ENCODE assay signal across 30 cellular contexts in the genomic region with DNA sequence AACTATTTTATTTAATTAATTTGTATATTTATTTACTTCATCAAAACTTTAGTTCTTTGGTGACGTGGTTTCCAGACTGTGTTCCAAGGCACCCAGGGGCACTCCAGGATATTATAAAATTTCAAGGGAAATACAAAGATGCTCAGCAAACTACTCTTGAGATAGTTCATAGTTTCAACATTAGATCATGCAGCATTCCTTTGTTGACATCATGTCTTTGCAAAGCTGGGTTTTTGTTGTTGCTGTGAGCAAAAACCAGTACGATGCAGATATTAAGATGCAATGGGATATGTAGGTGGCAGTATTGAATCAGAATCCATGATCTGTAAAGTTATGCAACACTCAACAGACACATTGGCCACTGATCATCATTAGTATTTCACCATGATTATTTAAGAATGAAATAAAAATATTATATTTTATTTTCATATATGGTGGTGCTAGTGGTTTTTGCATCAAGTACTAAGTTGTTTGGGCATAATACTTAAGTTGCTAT.
"Had no signal": no experiment of that assay in that cellular context is flagged by ENCODE, and none has a peak within 500 bp of the region (broad histone marks: within the 10 kb centered on the region; RNA-seq: fewer than 3 reads in every experiment).

No MANE protein-coding gene starts in this region.

- ATAC-seq: heart left ventricle; left lung; mucosa of descending colon; natural killer cell treated with Interleukin-12 subunit alpha and Interleukin-12 subunit beta and Interleukin-15 and Interleukin-18, amount 100 ng/mL, for 72 hours; right cardiac atrium; stimulated activated naive CD8-positive, alpha-beta T cell treated with anti-CD3 and anti-CD28 coated beads, Interleukin-15, Interleukin-2, amounts not matched to agents 100 U/mL and 50 U/mL, for 24 hours had no signal

- H3K9me3 Mint-ChIP-seq: activated naive CD8-positive, alpha-beta T cell treated with anti-CD3 and anti-CD28 coated beads, Interleukin-2, amount 10 ng/mL, durations not matched to agents 7 days and 5 days had no signal

- H3K9me3 ChIP-seq: ascending aorta, breast epithelium, heart left ventricle, left lung, mucosa of descending colon, spleen, testis, transverse colon, uterus had no signal

- H3K4me1 Mint-ChIP-seq: activated naive CD4-positive, alpha-beta T cell treated with anti-CD3 and anti-CD28 coated beads, Interleukin-2, amount 10 ng/mL, durations not matched to agents 7 days and 5 days; activated naive CD8-positive, alpha-beta T cell treated with anti-CD3 and anti-CD28 coated beads, Interleukin-2, amount 10 ng/mL, durations not matched to agents 7 days and 5 days; immature natural killer cell had no signal

- H3K4me1 ChIP-seq: ascending aorta, breast epithelium, heart left ventricle, left lung, spleen, testis, transverse colon, uterus had no signal

- H3K36me3 Mint-ChIP-seq: activated naive CD4-positive, alpha-beta T cell treated with anti-CD3 and anti-CD28 coated beads, Interleukin-2, amount 10 ng/mL, durations not matched to agents 7 days and 5 days; activated naive CD8-positive, alpha-beta T cell treated with anti-CD3 and anti-CD28 coated beads, Interleukin-2, amount 10 ng/mL, durations not matched to agents 7 days and 5 days; immature natural killer cell; natural killer cell treated with Interleukin-12 subunit alpha and Interleukin-12 subunit beta and Interleukin-15 and Interleukin-18, amount 100 ng/mL, for 72 hours had no signal

- H3K4me3 ChIP-seq: ascending aorta, breast epithelium, coronary artery, dorsolateral prefrontal cortex, heart left ventricle, left lung, lung, mucosa of descending colon, spleen, testis, transverse colon, uterus had no signal

- H3K36me3 ChIP-seq: ascending aorta, breast epithelium, heart left ventricle, left lung, spleen, transverse colon, uterus had no signal

- H3K27ac ChIP-seq: ascending aorta, breast epithelium, coronary artery, dorsolateral prefrontal cortex, heart left ventricle, left lung, spleen, testis, transverse colon, uterus had no signal

- H3K4me3 Mint-ChIP-seq: activated naive CD4-positive, alpha-beta T cell treated with anti-CD3 and anti-CD28 coated beads, Interleukin-2, amount 10 ng/mL, durations not matched to agents 7 days and 5 days; activated naive CD8-positive, alpha-beta T cell treated with anti-CD3 and anti-CD28 coated beads, Interleukin-2, amount 10 ng/mL, durations not matched to agents 7 days and 5 days; immature natural killer cell; natural killer cell treated with Interleukin-12 subunit alpha and Interleukin-12 subunit beta and Interleukin-15 and Interleukin-18, amount 100 ng/mL, for 72 hours had no signal

- H3K27ac Mint-ChIP-seq: activated naive CD4-positive, alpha-beta T cell treated with anti-CD3 and anti-CD28 coated beads, Interleukin-2, amount 10 ng/mL, durations not matched to agents 7 days and 5 days; activated naive CD8-positive, alpha-beta T cell treated with anti-CD3 and anti-CD28 coated beads, Interleukin-2, amount 10 ng/mL, durations not matched to agents 7 days and 5 days; immature natural killer cell; natural killer cell treated with Interleukin-12 subunit alpha and Interleukin-12 subunit beta and Interleukin-15 and Interleukin-18, amount 100 ng/mL, for 72 hours had no signal

- H3K27me3 ChIP-seq: ascending aorta, breast epithelium, dorsolateral prefrontal cortex, heart left ventricle, left lung, spleen, testis, transverse colon, uterus had no signal

- DNase-seq: activated CD4-positive, alpha-beta T cell treated with anti-CD3 and anti-CD28 coated beads for 4 hours; activated CD4-positive, alpha-beta T cell treated with anti-CD3 and anti-CD28 coated beads, Interleukin-2, amount 50 U/mL, for 48 hours; activated CD4-positive, CD25-positive, alpha-beta regulatory T cell; activated CD8-positive, alpha-beta memory T cell treated with anti-CD3 and anti-CD28 coated beads, Interleukin-2, amount 50 U/mL, for 4 hours; activated gamma-delta T cell; activated naive CD4-positive, alpha-beta T cell treated with anti-CD3 and anti-CD28 coated beads, Interleukin-2, amount 10 ng/mL, durations not matched to agents 7 days and 5 days; activated naive CD8-positive, alpha-beta T cell treated with anti-CD3 and anti-CD28 coated beads, Interleukin-2, amount 10 ng/mL, durations not matched to agents 7 days and 5 days; activated T-cell treated with anti-CD3 and anti-CD28 coated beads, Interleukin-2, amount 50 U/mL, for 1 hour; dorsolateral prefrontal cortex; effector memory CD4-positive, alpha-beta T cell; erythroblast; foreskin fibroblast; heart left ventricle; hypothalamus; immature natural killer cell; kidney glomerular epithelial cell; left lung; mucosa of descending colon; posterior cingulate gyrus; right cardiac atrium; spleen; stimulated activated naive CD8-positive, alpha-beta T cell treated with anti-CD3 and anti-CD28 coated beads, Interleukin-15, Interleukin-2, amounts not matched to agents 100 U/mL and 50 U/mL, for 24 hours; testis; transverse colon; uterus had no signal

- H3K27me3 Mint-ChIP-seq: activated naive CD4-positive, alpha-beta T cell treated with anti-CD3 and anti-CD28 coated beads, Interleukin-2, amount 10 ng/mL, durations not matched to agents 7 days and 5 days; activated naive CD8-positive, alpha-beta T cell treated with anti-CD3 and anti-CD28 coated beads, Interleukin-2, amount 10 ng/mL, durations not matched to agents 7 days and 5 days; natural killer cell treated with Interleukin-12 subunit alpha and Interleukin-12 subunit beta and Interleukin-15 and Interleukin-18, amount 100 ng/mL, for 72 hours had no signal
